14 cellular contexts compared by ENCODE assay signal in the genomic region with DNA sequence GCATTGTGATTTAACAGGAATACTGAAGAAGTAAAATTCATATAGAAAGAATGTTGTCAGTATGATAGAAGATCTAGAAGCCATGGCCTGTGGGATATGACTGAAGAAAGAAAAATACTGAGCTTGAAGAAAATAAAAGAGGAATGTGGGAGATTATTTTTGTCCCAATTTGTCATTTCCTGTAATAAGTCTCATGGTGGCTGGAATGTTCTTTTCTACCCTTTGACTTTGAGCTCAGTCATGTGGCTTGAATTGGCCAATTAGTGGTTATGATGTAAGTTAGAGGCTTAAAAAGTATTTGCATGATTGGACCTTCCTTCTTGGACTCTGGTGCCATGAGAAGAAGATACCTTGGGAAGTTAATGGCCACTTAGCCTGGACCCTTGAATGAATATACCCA. TPM values are rescaled to one million over a fixed set of nuclear protein-coding genes. Genes with fewer than 3 reads are reported as not detected.
DNase-seq lines count a peak whose midpoint lies in the region; ATAC-seq, FAIRE-seq and TF ChIP-seq lines count a peak whose summit lies in the region.
"Had no signal": no experiment of that assay in that cellular context is flagged by ENCODE, and none has a peak within 500 bp of the region (broad histone marks: within the 10 kb centered on the region; RNA-seq: fewer than 3 reads in every experiment).

No MANE protein-coding gene starts in this region.

- H3K27me3 ChIP-seq in liver (ENCODE audit: control insufficient read depth in 4 of 4, insufficient read depth in 4 of 4, low read length in 3 of 4), result no peaks in the 10 kb centered on the region
- H3K27me3 ChIP-seq in HepG2 (ENCODE audit: control insufficient read depth in 1 of 2, insufficient read depth in 2 of 2, low read length in 2 of 2), result no peaks in the 10 kb centered on the region
- no peaks in the 10 kb centered on the region for H3K27me3 ChIP-seq in lower lobe of right lung (ENCODE audit: low read depth)

- DNase-seq in HepG2 (ENCODE audit: low spot score) (no peak), coronary artery (ENCODE audit: low spot score) (no peak), lower lobe of right lung (no peak), GDM1 (lab: John Stamatoyannopoulos, UW) (no peak), nephron progenitor cell (no peak), omental fat pad (ENCODE audit: low spot score) (no peak)
- DNase-seq: activated T-cell treated with anti-CD3 and anti-CD28 coated beads, Interleukin-2, amount 50 U/mL, for 48 hours; cortex of kidney; NCI-H1436 had no signal

- ATAC-seq in HepG2, result no peak
- ATAC-seq in lower lobe of right lung, result peak in 1 of 2 donors; percentile 33
- ATAC-seq in GM21723 (IDR thresholded peaks at IDR 0.05; ENCODE audit: unreplicated experiment), result no peak
- no peak for ATAC-seq in omental fat pad (ENCODE audit: low FRiP score)

- no peak overlapping the region for H3K27ac Mint-ChIP-seq in nephron progenitor cell
- H3K27ac Mint-ChIP-seq: B cell had no signal

- no peak for TF ChIP-seq CTCF in liver (IDR thresholded peaks at IDR 0.05; ENCODE audit: low read depth, low read length, missing input control)
- no peak for TF ChIP-seq CTCF in HepG2 (CRISPR knock-in tag; IDR thresholded peaks at IDR 0.05)
- TF ChIP-seq CTCF in coronary artery (IDR thresholded peaks at IDR 0.05), result no peak
- TF ChIP-seq CTCF in lower lobe of right lung (IDR thresholded peaks at IDR 0.05), result no peak
- no peak for TF ChIP-seq CTCF in nephron progenitor cell (IDR thresholded peaks at IDR 0.05)
- TF ChIP-seq CTCF in omental fat pad (IDR thresholded peaks at IDR 0.05), result no peak

- H3K27ac ChIP-seq in liver (ENCODE audit: low read depth in 1 of 2, low read length in 2 of 2) (no peak overlapping the region), HepG2 (ENCODE audit: extremely low read length, insufficient read depth, low read length) (no peak overlapping the region), coronary artery (peak overlapping the region; percentile 46 to 78), lower lobe of right lung (peak overlapping the region; percentile 0)
- H3K27ac ChIP-seq: prostate gland, VCaP had no signal

- CTCF ChIA-PET in HepG2 (lab: Yijun Ruan, JAX; ENCODE audit: low intra/inter-chr PET ratio, low total read pairs), result no interaction called here

- no peak overlapping the region for H3K4me2 ChIP-seq in HepG2 (ENCODE audit: low read depth, low read length)

- H3K9ac ChIP-seq in liver (ENCODE audit: low read depth in 1 of 2, low read length in 2 of 2) (no peak overlapping the region), HepG2 (ENCODE audit: insufficient read depth, low read depth, low read length) (no peak overlapping the region)

- no peak overlapping the region for H2AFZ ChIP-seq in HepG2 (ENCODE audit: low read length)

- H3K27me3 Mint-ChIP-seq in nephron progenitor cell (ENCODE audit: low read depth, poor library complexity), result peaks cover 6% of the 10 kb centered on the region
- H3K27me3 Mint-ChIP-seq: B cell had no signal

- no peak for TF ChIP-seq POLR2A in HepG2 (IDR thresholded peaks at IDR 0.05; ENCODE audit: insufficient read depth in 1 of 2, low read depth in 2 of 2, low read length in 2 of 2)

- peaks cover 21% of the 10 kb centered on the region for H3K36me3 Mint-ChIP-seq in nephron progenitor cell (ENCODE audit: low read depth)

- no peak overlapping the region for H3K4me3 Mint-ChIP-seq in nephron progenitor cell
- H3K4me3 Mint-ChIP-seq: B cell had no signal

- TF ChIP-seq EP300 in HepG2 (IDR thresholded peaks at IDR 0.05; ENCODE audit: low read depth in 2 of 2, low read length in 2 of 2) (no peak), HepG2 (CRISPR knock-in tag; IDR thresholded peaks at IDR 0.05; ENCODE audit: borderline replicate concordance) (no peak)

- H3K4me1 ChIP-seq in liver (ENCODE audit: control insufficient read depth in 4 of 4, insufficient read depth in 4 of 4, low read length in 3 of 4) (peaks cover 0 to 2% (median 1%) of the 10 kb centered on the region in 4 donors), HepG2 (ENCODE audit: insufficient read depth, low read length) (peaks cover 23% of the 10 kb centered on the region), lower lobe of right lung (peaks cover 4% of the 10 kb centered on the region)
- H3K4me1 ChIP-seq: prostate gland had no signal

- in situ Hi-C loops in HepG2 (cut with HindIII; ENCODE audit: extremely low pct_ligation_motif_present, low pct_unique_long_range_greater_than_20kb), result loop anchor here (25.0 kb wide), 1 partner anchor 271 kb away; no protein-coding TSS in a partner anchor

- no peaks in the 10 kb centered on the region for H3K9me3 Mint-ChIP-seq in nephron progenitor cell

- TF ChIP-seq RAD21 in liver (IDR thresholded peaks at IDR 0.05) (no peak), HepG2 (CRISPR knock-in tag; IDR thresholded peaks at IDR 0.05) (no peak)

- no peaks in the 10 kb centered on the region for H4K20me1 ChIP-seq in HepG2 (ENCODE audit: insufficient read depth, low read length)

- H3K4me1 Mint-ChIP-seq in nephron progenitor cell, result peaks cover 14% of the 10 kb centered on the region

- BruUV-seq in HepG2 (replicated peaks; lab: Mats Ljungman, UMichigan), result no TSS peak

- H3K79me2 ChIP-seq in HepG2 (ENCODE audit: insufficient read depth, low read length), result no peaks in the 10 kb centered on the region

- H3K36me3 ChIP-seq in liver (ENCODE audit: control insufficient read depth in 4 of 4, insufficient read depth in 3 of 4, low read depth in 1 of 4, low read length in 3 of 4), result no peaks in the 10 kb centered on the region
- H3K36me3 ChIP-seq in HepG2 (replicated peaks in 1 of 2; ENCODE audit: control insufficient read depth in 1 of 2, insufficient read depth in 2 of 2, low read length in 2 of 2), result no peaks in the 10 kb centered on the region
- H3K36me3 ChIP-seq in lower lobe of right lung, result peaks cover 16% of the 10 kb centered on the region
- H3K36me3 ChIP-seq: prostate gland had no signal

- FAIRE-seq in HepG2 (lab: Jason Lieb, UNC), result no peak

- intact Hi-C loops in HepG2 (cut with micrococcal nuclease; ENCODE audit: unreplicated experiment), result loop anchor here (5.0 kb wide), 1 partner anchor 306 kb away; the partner anchor contains the start of gene FBXL22
- intact Hi-C loops in lower lobe of right lung (cut with DNase I), result no loop called here

- H3K4me3 ChIP-seq in liver (ENCODE audit: low read depth in 1 of 3, low read length in 3 of 3) (no peak overlapping the region), HepG2 (replicated peaks in 1 of 3; ENCODE audit: insufficient read depth in 1 of 3, low read depth in 2 of 3, low read length in 3 of 3) (no peak overlapping the region), coronary artery (no peak overlapping the region), lower lobe of right lung (no peak overlapping the region)
- H3K4me3 ChIP-seq: prostate gland had no signal

- H3K9me3 ChIP-seq in liver (ENCODE audit: control insufficient read depth in 4 of 4, low read length in 3 of 4) (no peaks in the 10 kb centered on the region), HepG2 (ENCODE audit: low read length) (no peaks in the 10 kb centered on the region), lower lobe of right lung (no peaks in the 10 kb centered on the region)
- H3K9me3 ChIP-seq: prostate gland had no signal

- POLR2A ChIA-PET in HepG2 (lab: Yijun Ruan, JAX), result interaction anchor here (1.5 kb wide), 1 partner anchor 35 kb away, joined by 3 read pairs; no protein-coding TSS in a partner anchor

TF ChIP-seq in liver, 16 proteins besides CTCF, POLR2A, EP300 and RAD21:
- TF ChIP-seq EGR1 (IDR thresholded peaks at IDR 0.05; ENCODE audit: low read depth in 2 of 2) (no peak), NR2F2 (IDR thresholded peaks at IDR 0.05) (peak; percentile 13)

TF ChIP-seq in HepG2, 621 proteins besides CTCF, POLR2A, EP300 and RAD21:
- no peak for TF ChIP-seq KDM1A (CRISPR knock-in tag; IDR thresholded peaks at IDR 0.05)
- no peak for TF ChIP-seq ZNF704 (CRISPR knock-in tag; IDR thresholded peaks at IDR 0.05; ENCODE audit: borderline replicate concordance)
- no peak for TF ChIP-seq ZNF549 (CRISPR knock-in tag; IDR thresholded peaks at IDR 0.05)

RNA-seq across cellular contexts. Expression of gene APH1B, which starts 14.1 kb away (rescaled TPM):
- total RNA-seq in liver, result 10 to 100 TPM in 1 of 2 donors, 1 to 10 TPM in 1; 2.5 to 10.6 TPM
- polyA plus RNA-seq in liver, result 1 to 10 TPM; 2.0 to 6.7 TPM
- total RNA-seq in HepG2 (2016; rRNA removed; fragmentation: Illumina TruSeq; extraction: Trizol), result 0.67 and 1.00 TPM in 2 replicates
- total RNA-seq in HepG2 (2016; cell fraction: cytosol; rRNA removed; fragmentation: Illumina TruSeq; extraction: Trizol; ENCODE audit: low read depth), result 0.61 and 0.62 TPM in 2 replicates
- 0.58 and 2.0 TPM in 2 replicates for total RNA-seq in HepG2 (2016; cell fraction: insoluble cytoplasmic fraction; rRNA removed; fragmentation: Illumina TruSeq; extraction: Trizol)
- 0.21 and 0.59 TPM in 2 replicates for total RNA-seq in HepG2 (2016; cell fraction: membrane; rRNA removed; fragmentation: Illumina TruSeq; extraction: Trizol)
- total RNA-seq in HepG2 (2016; cell fraction: nucleus; rRNA removed; fragmentation: Illumina TruSeq; extraction: Trizol), result 1.5 and 2.3 TPM in 2 replicates
- 0.45 and 0.72 TPM in 2 replicates for polyA plus RNA-seq in HepG2 (2011; rRNA removed)
- 0.43 and 0.46 TPM in 2 replicates for polyA plus RNA-seq in HepG2 (2011; cell fraction: cytosol; rRNA removed)
- polyA plus RNA-seq in HepG2 (2011; cell fraction: nucleus; rRNA removed), result 0.97 and 1.0 TPM in 2 replicates
- 1.4 and 2.6 TPM in 2 replicates for polyA plus RNA-seq in HepG2 (2012)
- 0.47 and 0.48 TPM in 2 replicates for polyA plus RNA-seq in HepG2 (2016; cell fraction: cytosol; fragmentation: Illumina TruSeq; extraction: Trizol; ENCODE audit: low read depth)
- 0.56 and 0.86 TPM in 2 replicates for polyA plus RNA-seq in HepG2 (2016; cell fraction: insoluble cytoplasmic fraction; fragmentation: Illumina TruSeq; extraction: Trizol; ENCODE audit: low read depth)
- 0.24 and 0.55 TPM in 2 replicates for polyA plus RNA-seq in HepG2 (2016; cell fraction: membrane; fragmentation: Illumina TruSeq; extraction: Trizol; ENCODE audit: low read depth)
- 3.0 and 3.3 TPM in 2 replicates for polyA plus RNA-seq in HepG2 (2016; cell fraction: nucleus; fragmentation: Illumina TruSeq; extraction: Trizol; ENCODE audit: insufficient read depth, low read depth)
- 0.23 and 0.82 TPM in 2 replicates for polyA minus RNA-seq in HepG2 (2011; rRNA and poly(A)+ RNA removed; ENCODE audit: low replicate concordance)
- polyA minus RNA-seq in HepG2 (2011; cell fraction: cytosol; rRNA and poly(A)+ RNA removed), result 0.89 and 1.3 TPM in 2 replicates
- 2.3 and 4.4 TPM in 2 replicates for polyA minus RNA-seq in HepG2 (2011; cell fraction: nucleus; rRNA and poly(A)+ RNA removed)
- 31.0 TPM for total RNA-seq in lower lobe of right lung
- total RNA-seq in omental fat pad, result 10 to 100 TPM; 15.9 to 17.4 (median 17.0) TPM

Comparison
In these comparisons a context has a peak if more than half of its experiments do, and no peak if none do; other contexts are left out.
1. H3K27ac ChIP-seq: peak in coronary artery (2 of 2) and lower lobe of right lung (single experiment); none in liver (0 of 2) and HepG2 (single experiment).